35 cellular contexts compared by ENCODE assay signal in the genomic region with DNA sequence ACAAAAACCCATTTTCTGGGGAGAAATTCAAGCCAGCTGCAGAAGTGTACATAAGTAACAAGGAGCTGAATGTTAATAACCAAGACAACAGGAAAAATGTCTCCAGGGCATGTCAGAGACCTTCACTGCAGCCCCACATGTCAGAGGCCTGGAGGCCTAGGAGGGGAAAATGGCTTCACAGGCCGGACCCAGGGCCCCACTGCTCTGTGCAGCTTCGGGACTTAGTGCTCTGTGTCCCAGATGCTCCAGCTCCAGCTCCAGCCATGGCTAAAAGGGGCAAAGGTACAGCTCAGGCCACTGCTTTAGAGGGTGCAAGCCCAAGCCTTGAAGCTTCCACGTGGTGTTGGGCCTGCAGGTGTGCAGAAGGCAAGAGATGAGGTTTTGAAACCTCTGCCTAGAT.
"Had no signal": no experiment of that assay in that cellular context is flagged by ENCODE, and none has a peak within 500 bp of the region (broad histone marks: within the 10 kb centered on the region; RNA-seq: fewer than 3 reads in every experiment).

No MANE protein-coding gene starts in this region.

- H3K4me3 Mint-ChIP-seq: activated B cell treated with CpG ODN at 0.5 μM for 24 hours; activated CD4-positive, alpha-beta memory T cell treated with anti-CD3 and anti-CD28 coated beads, Interleukin-2, amount 10 ng/mL, durations not matched to agents 7 days and 5 days; activated CD4-positive, alpha-beta T cell treated with anti-CD3 and anti-CD28 coated beads, Interleukin-2, amount 10 ng/mL, durations not matched to agents 7 days and 5 days; activated CD8-positive, alpha-beta memory T cell treated with anti-CD3 and anti-CD28 coated beads, Interleukin-2, amount 10 ng/mL, durations not matched to agents 7 days and 5 days; activated CD8-positive, alpha-beta T cell treated with anti-CD3 and anti-CD28 coated beads, Interleukin-2, amount 10 ng/mL, durations not matched to agents 7 days and 5 days; activated naive CD4-positive, alpha-beta T cell treated with anti-CD3 and anti-CD28 coated beads, Interleukin-2, amount 10 ng/mL, durations not matched to agents 7 days and 5 days; activated naive CD4-positive, alpha-beta T cell treated with anti-CD3 and anti-CD28 coated beads, Interleukin-2, amount 50 U/mL, for 24 hours; activated naive CD8-positive, alpha-beta T cell; activated naive CD8-positive, alpha-beta T cell treated with anti-CD3 and anti-CD28 coated beads, Interleukin-2, amount 10 ng/mL, durations not matched to agents 7 days and 5 days; activated naive CD8-positive, alpha-beta T cell treated with anti-CD3 and anti-CD28 coated beads, Interleukin-2, amount 50 U/mL, for 24 hours; activated T-cell treated with anti-CD3 and anti-CD28 coated beads, Interleukin-2, amount 50 U/mL, for 24 hours; brain; central memory CD8-positive, alpha-beta T cell; T-helper 1 cell treated with Interleukin-12 subunit alpha and Interleukin-12 subunit beta and Interleukin-4 antibody, amounts not matched to agents 30 μg/mL and 1 μg/mL, for 36 hours; T-helper 2 cell treated with Interferon-gamma antibody and Interleukin-4, amounts not matched to agents 5 μg/mL and 100 μg/mL, for 36 hours had no signal

- H3K9me3 ChIP-seq: ascending aorta had no signal

- H3K4me3 ChIP-seq: ascending aorta, cardiac muscle cell had no signal

- H3K9me3 Mint-ChIP-seq: activated naive CD4-positive, alpha-beta T cell treated with anti-CD3 and anti-CD28 coated beads, Interleukin-2, amount 50 U/mL, for 24 hours; activated T-cell treated with anti-CD3 and anti-CD28 coated beads, Interleukin-2, amount 50 U/mL, for 24 hours; central memory CD8-positive, alpha-beta T cell had no signal

- H3K27me3 Mint-ChIP-seq: activated B cell treated with CpG ODN at 0.5 μM for 24 hours; activated CD4-positive, alpha-beta memory T cell treated with anti-CD3 and anti-CD28 coated beads, Interleukin-2, amount 10 ng/mL, durations not matched to agents 7 days and 5 days; activated CD4-positive, alpha-beta T cell treated with anti-CD3 and anti-CD28 coated beads, Interleukin-2, amount 10 ng/mL, durations not matched to agents 7 days and 5 days; activated CD8-positive, alpha-beta memory T cell treated with anti-CD3 and anti-CD28 coated beads, Interleukin-2, amount 10 ng/mL, durations not matched to agents 7 days and 5 days; activated naive CD4-positive, alpha-beta T cell treated with anti-CD3 and anti-CD28 coated beads, Interleukin-2, amount 10 ng/mL, durations not matched to agents 7 days and 5 days; activated naive CD4-positive, alpha-beta T cell treated with anti-CD3 and anti-CD28 coated beads, Interleukin-2, amount 50 U/mL, for 24 hours; activated naive CD8-positive, alpha-beta T cell; activated naive CD8-positive, alpha-beta T cell treated with anti-CD3 and anti-CD28 coated beads, Interleukin-2, amount 10 ng/mL, durations not matched to agents 7 days and 5 days; activated naive CD8-positive, alpha-beta T cell treated with anti-CD3 and anti-CD28 coated beads, Interleukin-2, amount 50 U/mL, for 24 hours; activated T-cell treated with anti-CD3 and anti-CD28 coated beads, Interleukin-2, amount 50 U/mL, for 24 hours; central memory CD8-positive, alpha-beta T cell had no signal

- H3K27me3 ChIP-seq: ascending aorta, cardiac muscle cell had no signal

- H3K36me3 ChIP-seq: cardiac muscle cell had no signal

- H3K4me1 ChIP-seq: ascending aorta had no signal

- H3K4me1 Mint-ChIP-seq: activated B cell treated with CpG ODN at 0.5 μM for 24 hours; activated CD4-positive, alpha-beta T cell treated with anti-CD3 and anti-CD28 coated beads, Interleukin-2, amount 10 ng/mL, durations not matched to agents 7 days and 5 days; activated CD8-positive, alpha-beta memory T cell treated with anti-CD3 and anti-CD28 coated beads, Interleukin-2, amount 10 ng/mL, durations not matched to agents 7 days and 5 days; activated naive CD4-positive, alpha-beta T cell treated with anti-CD3 and anti-CD28 coated beads, Interleukin-2, amount 10 ng/mL, durations not matched to agents 7 days and 5 days; activated naive CD4-positive, alpha-beta T cell treated with anti-CD3 and anti-CD28 coated beads, Interleukin-2, amount 50 U/mL, for 24 hours; activated naive CD8-positive, alpha-beta T cell treated with anti-CD3 and anti-CD28 coated beads, Interleukin-2, amount 50 U/mL, for 24 hours had no signal

- ATAC-seq: activated CD8-positive, alpha-beta memory T cell treated with anti-CD3 and anti-CD28 coated beads, Interleukin-2, amount 10 ng/mL, durations not matched to agents 7 days and 5 days; activated CD8-positive, alpha-beta T cell treated with anti-CD3 and anti-CD28 coated beads, Interleukin-2, amount 10 ng/mL, durations not matched to agents 7 days and 5 days; activated naive CD8-positive, alpha-beta T cell treated with anti-CD3 and anti-CD28 coated beads, Interleukin-2, amount 50 U/mL, for 24 hours had no signal

- DNase-seq: activated B cell treated with CpG ODN at 0.5 μM for 24 hours; activated CD4-positive, alpha-beta memory T cell treated with anti-CD3 and anti-CD28 coated beads, Interleukin-2, amount 10 ng/mL, durations not matched to agents 7 days and 5 days; activated CD4-positive, alpha-beta T cell treated with anti-CD3 and anti-CD28 coated beads for 48 hours; activated CD4-positive, alpha-beta T cell treated with anti-CD3 and anti-CD28 coated beads, Interleukin-2, amount 10 ng/mL, durations not matched to agents 7 days and 5 days; activated CD4-positive, alpha-beta T cell treated with anti-CD3 and anti-CD28 coated beads, Interleukin-2, amount 50 U/mL, for 48 hours; activated CD4-positive, CD25-positive, alpha-beta regulatory T cell treated with anti-CD3 and anti-CD28 coated beads, Interleukin-2, amount 50 U/mL, for 72 hours; activated CD8-positive, alpha-beta memory T cell treated with anti-CD3 and anti-CD28 coated beads for 24 hours; activated CD8-positive, alpha-beta memory T cell treated with anti-CD3 and anti-CD28 coated beads, Interleukin-2, amount 10 ng/mL, durations not matched to agents 7 days and 5 days; activated CD8-positive, alpha-beta memory T cell treated with anti-CD3 and anti-CD28 coated beads, Interleukin-2, amount 50 U/mL, for 48 hours; activated CD8-positive, alpha-beta T cell treated with anti-CD3 and anti-CD28 coated beads, Interleukin-2, amount 10 ng/mL, durations not matched to agents 7 days and 5 days; activated effector memory CD4-positive, alpha-beta T cell treated with Interleukin-2 at 50 U/mL for 16 hours; activated gamma-delta T cell; activated naive CD4-positive, alpha-beta T cell treated with anti-CD3 and anti-CD28 coated beads, Interleukin-2, amount 10 ng/mL, durations not matched to agents 7 days and 5 days; activated naive CD4-positive, alpha-beta T cell treated with Interleukin-2 at 50 U/mL for 16 hours; activated naive CD8-positive, alpha-beta T cell treated with anti-CD3 and anti-CD28 coated beads, Interleukin-2, amount 10 ng/mL, durations not matched to agents 7 days and 5 days; activated naive CD8-positive, alpha-beta T cell treated with anti-CD3 and anti-CD28 coated beads, Interleukin-2, amount 50 U/mL, for 24 hours; activated T-cell treated with anti-CD3 and anti-CD28 coated beads, Interleukin-2, amount 50 U/mL, for 24 hours; activated T-cell treated with anti-CD3 and anti-CD28 coated beads, Interleukin-2, amount 50 U/mL, for 48 hours; amygdala; anterior cingulate cortex; caudate nucleus; cerebellar nuclear complex; T-helper 1 cell; T-helper 2 cell; T-helper 9 cell had no signal

- H3K27ac ChIP-seq: ascending aorta, cardiac muscle cell, VCaP had no signal

- H3K27ac Mint-ChIP-seq: activated B cell treated with CpG ODN at 0.5 μM for 24 hours; activated CD4-positive, alpha-beta memory T cell treated with anti-CD3 and anti-CD28 coated beads, Interleukin-2, amount 10 ng/mL, durations not matched to agents 7 days and 5 days; activated CD4-positive, alpha-beta T cell treated with anti-CD3 and anti-CD28 coated beads, Interleukin-2, amount 10 ng/mL, durations not matched to agents 7 days and 5 days; activated CD8-positive, alpha-beta memory T cell treated with anti-CD3 and anti-CD28 coated beads, Interleukin-2, amount 10 ng/mL, durations not matched to agents 7 days and 5 days; activated CD8-positive, alpha-beta T cell treated with anti-CD3 and anti-CD28 coated beads, Interleukin-2, amount 10 ng/mL, durations not matched to agents 7 days and 5 days; activated naive CD4-positive, alpha-beta T cell treated with anti-CD3 and anti-CD28 coated beads, Interleukin-2, amount 10 ng/mL, durations not matched to agents 7 days and 5 days; activated naive CD4-positive, alpha-beta T cell treated with anti-CD3 and anti-CD28 coated beads, Interleukin-2, amount 50 U/mL, for 24 hours; activated naive CD8-positive, alpha-beta T cell; activated naive CD8-positive, alpha-beta T cell treated with anti-CD3 and anti-CD28 coated beads, Interleukin-2, amount 10 ng/mL, durations not matched to agents 7 days and 5 days; activated naive CD8-positive, alpha-beta T cell treated with anti-CD3 and anti-CD28 coated beads, Interleukin-2, amount 50 U/mL, for 24 hours; activated T-helper 2 cell treated with anti-CD3 and anti-CD28 coated beads, Interferon-gamma antibody, Interleukin-2, Interleukin-4, amounts not matched to agents 10 μg/mL and 5 μg/mL and 100 μg/mL, durations not matched to agents 14 hours and 24 hours and 36 hours; brain; T-helper 1 cell treated with Interleukin-12 subunit alpha and Interleukin-12 subunit beta and Interleukin-4 antibody, amounts not matched to agents 30 μg/mL and 1 μg/mL, for 36 hours; T-helper 2 cell treated with Interferon-gamma antibody and Interleukin-4, amounts not matched to agents 5 μg/mL and 100 μg/mL, for 36 hours had no signal
